8 cellular contexts compared by ENCODE assay signal in the genomic region with DNA sequence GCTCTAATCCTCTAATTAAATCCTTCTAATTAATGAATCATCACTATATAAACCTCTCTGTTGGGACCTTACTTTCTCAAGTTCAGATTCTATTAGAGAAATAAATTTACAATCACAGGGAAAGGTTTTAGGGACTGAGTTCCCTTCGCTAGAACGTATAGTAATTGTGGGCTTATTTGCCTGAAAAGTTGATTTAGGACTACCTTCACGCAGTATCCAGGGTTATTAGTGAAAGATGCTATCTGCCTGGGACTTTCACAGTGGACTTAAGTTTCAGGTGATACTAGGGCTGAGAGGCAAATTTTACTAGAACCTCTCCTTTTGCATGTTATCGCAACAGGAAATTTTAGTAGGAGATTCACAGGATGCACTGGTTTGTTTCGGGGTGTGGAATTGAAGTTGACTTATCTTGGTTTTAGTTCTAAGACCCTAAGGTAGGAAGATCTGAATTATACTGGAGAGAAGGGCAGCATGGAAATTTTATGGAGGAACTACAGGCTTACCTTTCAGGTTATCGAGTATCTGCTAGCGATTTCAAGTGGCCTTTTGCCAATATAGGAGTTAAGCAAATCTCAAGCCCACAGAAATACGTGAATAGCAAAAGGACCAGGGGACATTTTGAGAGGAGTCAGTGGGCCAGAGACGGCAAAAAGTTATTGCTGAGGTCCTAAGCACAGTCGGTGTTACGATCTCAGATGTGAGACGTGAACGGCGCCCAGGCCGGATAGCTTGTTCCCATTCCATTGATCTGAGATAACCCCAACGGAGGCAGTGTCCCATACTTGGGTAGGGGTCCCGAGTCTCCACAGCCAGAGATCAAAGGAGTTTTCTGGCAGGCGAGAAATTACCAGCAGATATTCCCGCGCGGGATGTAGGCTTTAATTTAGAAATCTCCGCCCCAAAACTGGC. TPM values are rescaled to one million over a fixed set of nuclear protein-coding genes. Genes with fewer than 3 reads are reported as not detected.
DNase-seq lines count a peak whose midpoint lies in the region; ATAC-seq and FAIRE-seq lines count a peak whose summit lies in the region.

No MANE protein-coding gene starts in this region.

- H3K9me3 Mint-ChIP-seq in activated naive CD8-positive, alpha-beta T cell treated with anti-CD3 and anti-CD28 coated beads, Interleukin-2, amount 50 U/mL, for 24 hours = no peaks in the 10 kb centered on the region

- H3K9ac ChIP-seq in iPS-15b (ENCODE audit: low read depth, low read length) = peak overlapping the region; percentile 75

- H3K4me3 ChIP-seq in Jurkat, Clone E6-1 (ENCODE audit: low read length) = peak overlapping the region; percentile 94
- H3K4me3 ChIP-seq in iPS-15b (ENCODE audit: low read depth, low read length) = peak overlapping the region; percentile 94
- H3K4me3 ChIP-seq in small intestine (ENCODE audit: low read depth in 1 of 2, low read length in 2 of 2) = peak overlapping the region; percentile 68 to 71

- 2 to 7% (median 3%) methylated on average over 22 of the region's 22 CpGs for WGBS in small intestine, 3 donors

- peak overlapping the region; percentile 87 to 98 for H3K27ac ChIP-seq in small intestine (ENCODE audit: low read depth in 1 of 2, low read length in 1 of 2)

- H3K4me1 ChIP-seq in iPS-15b (ENCODE audit: control insufficient read depth, insufficient read depth, low read length) = peaks cover 5% of the 10 kb centered on the region
- H3K4me1 ChIP-seq in small intestine (ENCODE audit: control insufficient read depth in 2 of 2, insufficient read depth in 1 of 2, low read depth in 1 of 2, low read length in 1 of 2) = peaks cover 0 to 4% of the 10 kb centered on the region in 2 donors

- H3K27me3 ChIP-seq in iPS-15b (ENCODE audit: control insufficient read depth, insufficient read depth, low read length) (no peaks in the 10 kb centered on the region), small intestine (ENCODE audit: control insufficient read depth in 2 of 2, insufficient read depth in 2 of 2, low read length in 2 of 2) (no peaks in the 10 kb centered on the region)

- peaks cover 4% of the 10 kb centered on the region for H3K36me3 Mint-ChIP-seq in activated naive CD8-positive, alpha-beta T cell treated with anti-CD3 and anti-CD28 coated beads, Interleukin-2, amount 50 U/mL, for 24 hours (ENCODE audit: low read depth)

- H3K27me3 Mint-ChIP-seq in activated naive CD8-positive, alpha-beta T cell treated with anti-CD3 and anti-CD28 coated beads, Interleukin-2, amount 50 U/mL, for 24 hours = no peaks in the 10 kb centered on the region

- H3K27ac Mint-ChIP-seq in activated naive CD8-positive, alpha-beta T cell treated with anti-CD3 and anti-CD28 coated beads, Interleukin-2, amount 50 U/mL, for 24 hours = peak overlapping the region; percentile 96

- DNase-seq in Right ventricle myocardium inferior (ENCODE audit: missing footprints) (no peak), cardiac septum (ENCODE audit: low spot score) (no peak), small intestine (peak; percentile 50), NCI-H187 (lab: John Stamatoyannopoulos, UW) (no peak), NCI-H1694 treated with DMSO at 0.1 percent for 48 hours (lab: John Stamatoyannopoulos, UW) (no peak)
- no peak for DNase-seq in Jurkat, Clone E6-1 (ENCODE audit: low read depth, low spot score)
- peak; percentile 35 for DNase-seq in activated naive CD8-positive, alpha-beta T cell treated with anti-CD3 and anti-CD28 coated beads, Interleukin-2, amount 50 U/mL, for 24 hours

- H3K4me3 Mint-ChIP-seq in activated naive CD8-positive, alpha-beta T cell treated with anti-CD3 and anti-CD28 coated beads, Interleukin-2, amount 50 U/mL, for 24 hours = peak overlapping the region; percentile 95

- H3K9me3 ChIP-seq in iPS-15b (ENCODE audit: control insufficient read depth, insufficient read depth, low read length) = no peaks in the 10 kb centered on the region
- H3K9me3 ChIP-seq in small intestine (ENCODE audit: control insufficient read depth, low read depth) = no peaks in the 10 kb centered on the region

- H3K36me3 ChIP-seq in iPS-15b (ENCODE audit: control insufficient read depth, insufficient read depth, low read length) (no peaks in the 10 kb centered on the region), small intestine (ENCODE audit: control insufficient read depth in 2 of 2, insufficient read depth in 2 of 2, low read length in 2 of 2) (no peaks in the 10 kb centered on the region)

- peak; percentile 29 for ATAC-seq in Right ventricle myocardium inferior
- ATAC-seq in activated naive CD8-positive, alpha-beta T cell treated with anti-CD3 and anti-CD28 coated beads, Interleukin-2, amount 50 U/mL, for 24 hours = no peak

- no peak for FAIRE-seq in small intestine (lab: Jason Lieb, UNC)

- H3K4me1 Mint-ChIP-seq in activated naive CD8-positive, alpha-beta T cell treated with anti-CD3 and anti-CD28 coated beads, Interleukin-2, amount 50 U/mL, for 24 hours = peaks cover 47% of the 10 kb centered on the region

- intact Hi-C loops in Right ventricle myocardium inferior (cut with DNase I) = loop anchor here (1.0 to 5.0 kb wide), 3 partner anchors 73 to 437 kb away; a partner anchor contains a TSS
- intact Hi-C loops in cardiac septum (cut with DNase I) = loop anchor here (2.0 to 5.0 kb wide), 3 partner anchors 73 to 435 kb away; a partner anchor contains a TSS

RNA-seq across cellular contexts. Expression of a gene that starts 0.7 kb away (rescaled TPM):
- total RNA-seq in Right ventricle myocardium inferior = 2.3 TPM
- 3.9 TPM for total RNA-seq in cardiac septum
- polyA plus RNA-seq in Jurkat, Clone E6-1 (2012; ENCODE audit: insufficient read depth, insufficient read length) = 6.2 TPM
- polyA plus RNA-seq in small intestine = 1 to 10 TPM; 3.0 to 5.1 (median 3.1) TPM

RNA-seq across cellular contexts. Expression of a gene that starts 8.0 kb away (rescaled TPM):
- not detected for total RNA-seq in Right ventricle myocardium inferior
- total RNA-seq in cardiac septum = 0.13 TPM
- polyA plus RNA-seq in Jurkat, Clone E6-1 (2012; ENCODE audit: insufficient read depth, insufficient read length) = not detected
- under 1 TPM in 1 of 3 donors, not detected in 2; 0.09 TPM for polyA plus RNA-seq in small intestine

RNA-seq across cellular contexts. Expression of a gene that starts 38.1 kb away (rescaled TPM):
- total RNA-seq in Right ventricle myocardium inferior (18.3 TPM), cardiac septum (13.8 TPM)
- 1.8 TPM for polyA plus RNA-seq in Jurkat, Clone E6-1 (2012; ENCODE audit: insufficient read depth, insufficient read length)
- 1 to 10 TPM; 1.6 to 2.9 (median 2.8) TPM for polyA plus RNA-seq in small intestine

RNA-seq across cellular contexts. Expression of a gene that starts 53.8 kb away (rescaled TPM):
- total RNA-seq in Right ventricle myocardium inferior (5.8 TPM), cardiac septum (5.5 TPM)
- polyA plus RNA-seq in Jurkat, Clone E6-1 (2012; ENCODE audit: insufficient read depth, insufficient read length) = 4.7 TPM
- polyA plus RNA-seq in small intestine = 1 to 10 TPM; 5.1 to 8.6 (median 6.5) TPM

Comparison
In these comparisons a context has a peak if more than half of its experiments do, and no peak if none do; other contexts are left out.
1. DNase-seq: peak in activated naive CD8-positive, alpha-beta T cell treated with anti-CD3 and anti-CD28 coated beads, Interleukin-2, amount 50 U/mL, for 24 hours (single experiment) and small intestine (single experiment); none in Right ventricle myocardium inferior (single experiment), cardiac septum (single experiment), Jurkat, Clone E6-1 (single experiment), NCI-H187 (0 of 2) and NCI-H1694 treated with DMSO at 0.1 percent for 48 hours (single experiment).
2. Peak in every context shown above with its lines, with median percentiles within 50 percentile points of each other: H3K4me3 ChIP-seq.